Comparison of ENCODE assay signal across 1 cellular context in the genomic region with DNA sequence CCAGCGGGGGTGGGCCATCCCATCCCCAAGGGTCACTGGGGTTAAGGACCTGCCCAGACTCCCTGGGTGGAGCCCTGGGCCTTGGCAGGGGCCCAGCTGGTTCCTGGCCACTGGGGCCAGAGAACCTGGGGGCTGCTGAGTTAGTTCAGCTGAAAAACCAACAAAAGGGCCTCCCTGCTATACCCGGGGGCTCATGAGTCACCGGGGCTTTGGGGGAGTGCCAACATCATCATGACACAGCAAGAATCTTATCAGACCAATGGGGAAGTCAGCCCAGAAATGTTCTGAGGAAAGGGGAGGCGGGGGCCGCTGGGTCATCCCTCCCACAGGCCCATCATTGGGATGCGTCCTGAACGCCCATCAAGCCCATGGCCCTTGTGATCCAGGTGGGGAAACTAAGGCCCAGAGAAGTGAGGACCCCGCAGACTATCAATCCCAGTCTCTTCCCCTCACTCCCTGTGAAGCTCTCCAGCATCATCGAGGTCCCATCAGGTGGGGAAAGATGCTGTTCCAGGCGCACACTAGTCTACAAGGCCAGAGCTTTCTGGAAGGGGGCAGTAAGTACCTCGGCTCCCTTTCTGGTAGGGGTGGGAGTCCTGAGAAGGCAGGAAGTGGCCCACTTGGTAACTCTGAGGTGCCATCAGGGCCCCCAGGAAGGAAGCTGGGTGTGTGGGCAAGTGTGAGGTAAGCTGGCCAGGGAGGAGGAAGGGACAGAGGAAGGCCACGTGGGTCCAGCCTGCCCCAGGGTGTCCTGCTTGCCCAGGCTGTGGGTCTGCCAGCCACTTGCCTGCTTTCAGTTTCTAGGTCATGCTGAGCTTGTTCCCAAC.
TF ChIP-seq lines count a peak whose summit lies in the region.

No MANE protein-coding gene starts in this region.

TF ChIP-seq in GM23338, 12 proteins besides CTCF, POLR2A, EP300 and RAD21 (continued from another document):
- TF ChIP-seq ETS1 (IDR thresholded peaks at IDR 0.05) = no peak
- TF ChIP-seq, protein P1, sequence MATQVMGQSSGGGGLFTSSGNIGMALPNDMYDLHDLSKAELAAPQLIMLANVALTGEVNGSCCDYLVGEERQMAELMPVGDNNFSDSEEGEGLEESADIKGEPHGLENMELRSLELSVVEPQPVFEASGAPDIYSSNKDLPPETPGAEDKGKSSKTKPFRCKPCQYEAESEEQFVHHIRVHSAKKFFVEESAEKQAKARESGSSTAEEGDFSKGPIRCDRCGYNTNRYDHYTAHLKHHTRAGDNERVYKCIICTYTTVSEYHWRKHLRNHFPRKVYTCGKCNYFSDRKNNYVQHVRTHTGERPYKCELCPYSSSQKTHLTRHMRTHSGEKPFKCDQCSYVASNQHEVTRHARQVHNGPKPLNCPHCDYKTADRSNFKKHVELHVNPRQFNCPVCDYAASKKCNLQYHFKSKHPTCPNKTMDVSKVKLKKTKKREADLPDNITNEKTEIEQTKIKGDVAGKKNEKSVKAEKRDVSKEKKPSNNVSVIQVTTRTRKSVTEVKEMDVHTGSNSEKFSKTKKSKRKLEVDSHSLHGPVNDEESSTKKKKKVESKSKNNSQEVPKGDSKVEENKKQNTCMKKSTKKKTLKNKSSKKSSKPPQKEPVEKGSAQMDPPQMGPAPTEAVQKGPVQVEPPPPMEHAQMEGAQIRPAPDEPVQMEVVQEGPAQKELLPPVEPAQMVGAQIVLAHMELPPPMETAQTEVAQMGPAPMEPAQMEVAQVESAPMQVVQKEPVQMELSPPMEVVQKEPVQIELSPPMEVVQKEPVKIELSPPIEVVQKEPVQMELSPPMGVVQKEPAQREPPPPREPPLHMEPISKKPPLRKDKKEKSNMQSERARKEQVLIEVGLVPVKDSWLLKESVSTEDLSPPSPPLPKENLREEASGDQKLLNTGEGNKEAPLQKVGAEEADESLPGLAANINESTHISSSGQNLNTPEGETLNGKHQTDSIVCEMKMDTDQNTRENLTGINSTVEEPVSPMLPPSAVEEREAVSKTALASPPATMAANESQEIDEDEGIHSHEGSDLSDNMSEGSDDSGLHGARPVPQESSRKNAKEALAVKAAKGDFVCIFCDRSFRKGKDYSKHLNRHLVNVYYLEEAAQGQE (IDR thresholded peaks at IDR 0.05; ENCODE audit: unreplicated experiment) = no peak
- no peak for TF ChIP-seq POLR2AphosphoS5 (IDR thresholded peaks at IDR 0.05; ENCODE audit: low read depth)
- no peak for TF ChIP-seq NANOG (IDR thresholded peaks at IDR 0.05; ENCODE audit: borderline replicate concordance)
- TF ChIP-seq STAT1 (IDR thresholded peaks at IDR 0.05; ENCODE audit: unreplicated experiment) = no peak
- no peak for TF ChIP-seq ZNF462 (CRISPR knock-in tag; IDR thresholded peaks at IDR 0.05)
- TF ChIP-seq ZNF114 (CRISPR knock-in tag; IDR thresholded peaks at IDR 0.05) = no peak
- no peak for TF ChIP-seq ZNF331 (CRISPR knock-in tag; IDR thresholded peaks at IDR 0.05; ENCODE audit: low read depth)
- TF ChIP-seq EZH2 (IDR thresholded peaks at IDR 0.05; ENCODE audit: low read depth, unreplicated experiment) = no peak
- TF ChIP-seq CREB1 (CRISPR knock-in tag; IDR thresholded peaks at IDR 0.05; ENCODE audit: low read depth) = no peak
- TF ChIP-seq EZH2phosphoT487 (IDR thresholded peaks at IDR 0.05; ENCODE audit: unreplicated experiment) = no peak
